Comparison of ENCODE assay signal across 10 cellular contexts in genomic region chr1:53553734-53554509, GRCh38.
DNase-seq lines count a peak whose midpoint lies in the region; ATAC-seq and TF ChIP-seq lines count a peak whose summit lies in the region.
"Had no signal": no experiment of that assay in that cellular context is flagged by ENCODE, and none has a peak within 500 bp of the region (broad histone marks: within the 10 kb centered on the region; RNA-seq: fewer than 3 reads in every experiment).

No MANE protein-coding gene starts in this region.

- H3K9me3 ChIP-seq in upper lobe of right lung: no peaks in the 10 kb centered on the region
- H3K9me3 ChIP-seq: neutrophil had no signal

- no peaks in the 10 kb centered on the region for H3K36me3 Mint-ChIP-seq in activated naive CD4-positive, alpha-beta T cell treated with anti-CD3 and anti-CD28 coated beads, Interleukin-2, amount 10 ng/mL, durations not matched to agents 7 days and 5 days
- no peaks in the 10 kb centered on the region for H3K36me3 Mint-ChIP-seq in activated CD4-positive, alpha-beta T cell treated with anti-CD3 and anti-CD28 coated beads, Interleukin-2, amount 10 ng/mL, durations not matched to agents 24 days and 14 days (ENCODE audit: low read depth)

- H3K4me3 ChIP-seq in upper lobe of right lung: no peak overlapping the region

- no peak overlapping the region for H3K4me3 Mint-ChIP-seq in activated naive CD4-positive, alpha-beta T cell treated with anti-CD3 and anti-CD28 coated beads, Interleukin-2, amount 10 ng/mL, durations not matched to agents 7 days and 5 days
- no peak overlapping the region for H3K4me3 Mint-ChIP-seq in activated CD4-positive, alpha-beta T cell treated with anti-CD3 and anti-CD28 coated beads, Interleukin-2, amount 10 ng/mL, durations not matched to agents 24 days and 14 days

- ATAC-seq in upper lobe of right lung: no peak

- no peak for TF ChIP-seq CTCF in upper lobe of right lung (IDR thresholded peaks at IDR 0.05)

- intact Hi-C loops in upper lobe of right lung (cut with DNase I): no loop called here
- intact Hi-C loops in activated CD4-positive, alpha-beta T cell treated with anti-CD3 and anti-CD28 coated beads, Interleukin-2, amount 10 ng/mL, durations not matched to agents 24 days and 14 days (cut with micrococcal nuclease): no loop called here

- peak; percentile 17 for DNase-seq in activated naive CD4-positive, alpha-beta T cell treated with anti-CD3 and anti-CD28 coated beads, Interleukin-2, amount 10 ng/mL, durations not matched to agents 7 days and 5 days
- DNase-seq in activated naive CD4-positive, alpha-beta T cell treated with Interleukin-2 at 50 U/mL for 16 hours: no peak
- DNase-seq in T1000 (lab: John Stamatoyannopoulos, UW): peak; percentile 36
- DNase-seq in iPS-NIHi11 (ENCODE audit: low spot score): peak; percentile 2
- DNase-seq in upper lobe of right lung: peak; percentile 41
- no peak for DNase-seq in activated CD4-positive, alpha-beta T cell treated with anti-CD3 and anti-CD28 coated beads, Interleukin-2, amount 10 ng/mL, durations not matched to agents 24 days and 14 days
- DNase-seq in globus pallidus (ENCODE audit: low spot score): no peak
- no peak for DNase-seq in NCI-H69 (lab: John Stamatoyannopoulos, UW)
- DNase-seq: NCI-H774 had no signal

- H3K27me3 Mint-ChIP-seq in activated naive CD4-positive, alpha-beta T cell treated with anti-CD3 and anti-CD28 coated beads, Interleukin-2, amount 10 ng/mL, durations not matched to agents 7 days and 5 days: no peaks in the 10 kb centered on the region
- H3K27me3 Mint-ChIP-seq in activated CD4-positive, alpha-beta T cell treated with anti-CD3 and anti-CD28 coated beads, Interleukin-2, amount 10 ng/mL, durations not matched to agents 24 days and 14 days: peaks cover 4% of the 10 kb centered on the region

- H3K27ac ChIP-seq in upper lobe of right lung: no peak overlapping the region
- H3K27ac ChIP-seq: neutrophil had no signal

- no peaks in the 10 kb centered on the region for H3K36me3 ChIP-seq in upper lobe of right lung
- H3K36me3 ChIP-seq: neutrophil had no signal

- no peaks in the 10 kb centered on the region for H3K4me1 Mint-ChIP-seq in activated naive CD4-positive, alpha-beta T cell treated with anti-CD3 and anti-CD28 coated beads, Interleukin-2, amount 10 ng/mL, durations not matched to agents 7 days and 5 days
- H3K4me1 Mint-ChIP-seq in activated CD4-positive, alpha-beta T cell treated with anti-CD3 and anti-CD28 coated beads, Interleukin-2, amount 10 ng/mL, durations not matched to agents 24 days and 14 days: no peaks in the 10 kb centered on the region

- H3K27me3 ChIP-seq in upper lobe of right lung: no peaks in the 10 kb centered on the region
- H3K27me3 ChIP-seq: neutrophil had no signal

- H3K9me3 Mint-ChIP-seq in activated naive CD4-positive, alpha-beta T cell treated with anti-CD3 and anti-CD28 coated beads, Interleukin-2, amount 10 ng/mL, durations not matched to agents 7 days and 5 days: no peaks in the 10 kb centered on the region
- H3K9me3 Mint-ChIP-seq in activated CD4-positive, alpha-beta T cell treated with anti-CD3 and anti-CD28 coated beads, Interleukin-2, amount 10 ng/mL, durations not matched to agents 24 days and 14 days: no peaks in the 10 kb centered on the region

- peaks cover 8% of the 10 kb centered on the region for H3K4me1 ChIP-seq in upper lobe of right lung

- CTCF ChIA-PET in activated naive CD4-positive, alpha-beta T cell treated with anti-CD3 and anti-CD28 coated beads, Interleukin-2, amount 10 ng/mL, durations not matched to agents 7 days and 5 days (lab: Charles Lee): no interaction called here

- H3K27ac Mint-ChIP-seq in activated naive CD4-positive, alpha-beta T cell treated with anti-CD3 and anti-CD28 coated beads, Interleukin-2, amount 10 ng/mL, durations not matched to agents 7 days and 5 days: no peak overlapping the region
- no peak overlapping the region for H3K27ac Mint-ChIP-seq in activated CD4-positive, alpha-beta T cell treated with anti-CD3 and anti-CD28 coated beads, Interleukin-2, amount 10 ng/mL, durations not matched to agents 24 days and 14 days

Comparison
In these comparisons a context has a peak if more than half of its experiments do, and no peak if none do; other contexts are left out.
1. DNase-seq: peak in activated naive CD4-positive, alpha-beta T cell treated with anti-CD3 and anti-CD28 coated beads, Interleukin-2, amount 10 ng/mL, durations not matched to agents 7 days and 5 days (single experiment), T1000 (single experiment), iPS-NIHi11 (single experiment) and upper lobe of right lung (single experiment); none in activated naive CD4-positive, alpha-beta T cell treated with Interleukin-2 at 50 U/mL for 16 hours (single experiment), activated CD4-positive, alpha-beta T cell treated with anti-CD3 and anti-CD28 coated beads, Interleukin-2, amount 10 ng/mL, durations not matched to agents 24 days and 14 days (single experiment), globus pallidus (single experiment) and NCI-H69 (single experiment).